Comparison of ENCODE assay signal across 18 cellular contexts in the genomic region with DNA sequence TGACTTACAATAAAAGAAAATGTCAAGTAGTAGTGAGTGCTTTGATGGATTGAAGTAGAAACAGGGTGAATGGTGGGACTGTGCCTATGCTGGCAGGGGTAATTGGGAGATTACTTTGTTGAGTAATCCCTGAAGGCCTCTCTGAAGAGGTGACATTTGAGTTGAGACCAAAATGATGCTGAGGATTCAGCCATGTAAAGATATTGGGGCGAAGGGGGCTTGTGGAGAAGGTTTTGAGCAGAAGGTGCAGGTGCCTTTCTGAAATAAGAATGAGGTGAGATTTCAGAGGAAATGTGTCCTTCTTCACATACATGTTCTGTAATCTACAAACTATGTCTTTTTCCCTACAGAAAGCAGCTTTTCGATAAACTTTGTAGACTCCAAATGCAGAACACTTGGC. TPM values are rescaled to one million over a fixed set of nuclear protein-coding genes. Genes with fewer than 3 reads are reported as not detected.
DNase-seq lines count a peak whose midpoint lies in the region; FAIRE-seq lines count a peak whose summit lies in the region.
"Had no signal": no experiment of that assay in that cellular context is flagged by ENCODE, and none has a peak within 500 bp of the region (broad histone marks: within the 10 kb centered on the region; RNA-seq: fewer than 3 reads in every experiment).

No MANE protein-coding gene starts in this region.

- H3K4me3 Mint-ChIP-seq in activated CD4-positive, alpha-beta T cell treated with anti-CD3 and anti-CD28 coated beads, Interleukin-2, amount 10 ng/mL, durations not matched to agents 24 days and 14 days, result no peak overlapping the region
- no peak overlapping the region for H3K4me3 Mint-ChIP-seq in activated naive CD4-positive, alpha-beta T cell treated with anti-CD3 and anti-CD28 coated beads, Interleukin-2, amount 10 ng/mL, durations not matched to agents 7 days and 5 days

- H3K9me3 Mint-ChIP-seq in activated CD4-positive, alpha-beta T cell treated with anti-CD3 and anti-CD28 coated beads, Interleukin-2, amount 10 ng/mL, durations not matched to agents 24 days and 14 days, result no peaks in the 10 kb centered on the region
- H3K9me3 Mint-ChIP-seq in activated naive CD4-positive, alpha-beta T cell treated with anti-CD3 and anti-CD28 coated beads, Interleukin-2, amount 10 ng/mL, durations not matched to agents 7 days and 5 days, result no peaks in the 10 kb centered on the region

- H3K27ac ChIP-seq in effector memory CD4-positive, alpha-beta T cell (ENCODE audit: insufficient read depth, low read length, poor library complexity, severe bottlenecking), result peak overlapping the region; percentile 39

- no peak overlapping the region for H3K27ac Mint-ChIP-seq in activated CD4-positive, alpha-beta T cell treated with anti-CD3 and anti-CD28 coated beads, Interleukin-2, amount 10 ng/mL, durations not matched to agents 24 days and 14 days
- no peak overlapping the region for H3K27ac Mint-ChIP-seq in activated naive CD4-positive, alpha-beta T cell treated with anti-CD3 and anti-CD28 coated beads, Interleukin-2, amount 10 ng/mL, durations not matched to agents 7 days and 5 days

- H3K4me1 Mint-ChIP-seq in activated CD4-positive, alpha-beta T cell treated with anti-CD3 and anti-CD28 coated beads, Interleukin-2, amount 10 ng/mL, durations not matched to agents 24 days and 14 days, result peaks cover 47% of the 10 kb centered on the region
- peaks cover 36% of the 10 kb centered on the region for H3K4me1 Mint-ChIP-seq in activated naive CD4-positive, alpha-beta T cell treated with anti-CD3 and anti-CD28 coated beads, Interleukin-2, amount 10 ng/mL, durations not matched to agents 7 days and 5 days

- peaks cover 60% of the 10 kb centered on the region for H3K4me1 ChIP-seq in effector memory CD4-positive, alpha-beta T cell (ENCODE audit: control insufficient read depth, insufficient read depth, low read length, poor library complexity, severe bottlenecking)

- H3K36me3 ChIP-seq in effector memory CD4-positive, alpha-beta T cell (ENCODE audit: control insufficient read depth, insufficient read depth, low read length), result no peaks in the 10 kb centered on the region

- intact Hi-C loops in activated CD4-positive, alpha-beta T cell treated with anti-CD3 and anti-CD28 coated beads, Interleukin-2, amount 10 ng/mL, durations not matched to agents 24 days and 14 days (cut with micrococcal nuclease), result loop anchor here (5.0 kb wide), 1 partner anchor 1971 kb away; no protein-coding TSS in a partner anchor

- H3K27me3 Mint-ChIP-seq in activated CD4-positive, alpha-beta T cell treated with anti-CD3 and anti-CD28 coated beads, Interleukin-2, amount 10 ng/mL, durations not matched to agents 24 days and 14 days, result no peaks in the 10 kb centered on the region
- no peaks in the 10 kb centered on the region for H3K27me3 Mint-ChIP-seq in activated naive CD4-positive, alpha-beta T cell treated with anti-CD3 and anti-CD28 coated beads, Interleukin-2, amount 10 ng/mL, durations not matched to agents 7 days and 5 days

- CTCF ChIA-PET in activated naive CD4-positive, alpha-beta T cell treated with anti-CD3 and anti-CD28 coated beads, Interleukin-2, amount 10 ng/mL, durations not matched to agents 7 days and 5 days (lab: Charles Lee), result interaction anchor here (1.4 to 1.5 kb wide), 2 partner anchors 18 to 22 kb away, joined by 3 to 6 read pairs; no protein-coding TSS in a partner anchor

- H3K36me3 Mint-ChIP-seq in activated CD4-positive, alpha-beta T cell treated with anti-CD3 and anti-CD28 coated beads, Interleukin-2, amount 10 ng/mL, durations not matched to agents 24 days and 14 days (ENCODE audit: low read depth), result peaks cover 22% of the 10 kb centered on the region
- H3K36me3 Mint-ChIP-seq in activated naive CD4-positive, alpha-beta T cell treated with anti-CD3 and anti-CD28 coated beads, Interleukin-2, amount 10 ng/mL, durations not matched to agents 7 days and 5 days, result peaks cover 23% of the 10 kb centered on the region

- peak; percentile 55 for DNase-seq in activated CD4-positive, alpha-beta T cell treated with anti-CD3 and anti-CD28 coated beads, Interleukin-2, amount 10 ng/mL, durations not matched to agents 24 days and 14 days
- DNase-seq in activated CD4-positive, alpha-beta T cell treated with anti-CD3 and anti-CD28 coated beads, Interleukin-2, amount 50 U/mL, for 48 hours, result no peak
- DNase-seq in NCI-H1436 (lab: John Stamatoyannopoulos, UW), result peak; percentile 35
- DNase-seq in effector memory CD4-positive, alpha-beta T cell, result no peak
- no peak for DNase-seq in urothelium cell line (ENCODE audit: low spot score)
- no peak for DNase-seq in SW 1271 (lab: John Stamatoyannopoulos, UW)
- DNase-seq in activated naive CD4-positive, alpha-beta T cell treated with anti-CD3 and anti-CD28 coated beads, Interleukin-2, amount 10 ng/mL, durations not matched to agents 7 days and 5 days, result no peak
- DNase-seq in dedifferentiated amniotic fluid mesenchymal stem cell (ENCODE audit: extremely low spot score), result no peak
- DNase-seq: 8988T, C1 segment of cervical spinal cord, H7, NCI-H1092 treated with DMSO at 0.1 percent for 48 hours, NCI-H2029 treated with DMSO at 0.1 percent for 48 hours, NCI-H446, NCI-H526, Right ventricle myocardium superior had no signal

- no peak overlapping the region for H3K4me3 ChIP-seq in effector memory CD4-positive, alpha-beta T cell (ENCODE audit: insufficient read depth, low read depth, low read length, poor library complexity, severe bottlenecking)
- H3K4me3 ChIP-seq: K562 had no signal

- FAIRE-seq in urothelium cell line (lab: Jason Lieb, UNC), result peak; percentile 23
- FAIRE-seq: D721Med, K562 had no signal

- H3K9me3 ChIP-seq in effector memory CD4-positive, alpha-beta T cell (ENCODE audit: control insufficient read depth, low read length), result no peaks in the 10 kb centered on the region

- no peaks in the 10 kb centered on the region for H3K27me3 ChIP-seq in effector memory CD4-positive, alpha-beta T cell (replicated peaks; ENCODE audit: control insufficient read depth, insufficient read depth, low read length, poor library complexity, severe bottlenecking)

RNA-seq across cellular contexts. Expression of gene GNG2, which starts 8.0 kb away (rescaled TPM):
- total RNA-seq in activated CD4-positive, alpha-beta T cell treated with anti-CD3 and anti-CD28 coated beads, Interleukin-2, amount 10 ng/mL, durations not matched to agents 24 days and 14 days, result 104 and 105 TPM in 2 replicates

Comparison
In these comparisons a context has a peak if more than half of its experiments do, and no peak if none do; other contexts are left out.
1. DNase-seq: peak in activated CD4-positive, alpha-beta T cell treated with anti-CD3 and anti-CD28 coated beads, Interleukin-2, amount 10 ng/mL, durations not matched to agents 24 days and 14 days (single experiment) and NCI-H1436 (single experiment); none in activated CD4-positive, alpha-beta T cell treated with anti-CD3 and anti-CD28 coated beads, Interleukin-2, amount 50 U/mL, for 48 hours (0 of 2), effector memory CD4-positive, alpha-beta T cell (0 of 3), urothelium cell line (single experiment), SW 1271 (0 of 2), activated naive CD4-positive, alpha-beta T cell treated with anti-CD3 and anti-CD28 coated beads, Interleukin-2, amount 10 ng/mL, durations not matched to agents 7 days and 5 days (single experiment) and dedifferentiated amniotic fluid mesenchymal stem cell (single experiment).